ENCODE assay signal across 9 cellular contexts in the genomic region with DNA sequence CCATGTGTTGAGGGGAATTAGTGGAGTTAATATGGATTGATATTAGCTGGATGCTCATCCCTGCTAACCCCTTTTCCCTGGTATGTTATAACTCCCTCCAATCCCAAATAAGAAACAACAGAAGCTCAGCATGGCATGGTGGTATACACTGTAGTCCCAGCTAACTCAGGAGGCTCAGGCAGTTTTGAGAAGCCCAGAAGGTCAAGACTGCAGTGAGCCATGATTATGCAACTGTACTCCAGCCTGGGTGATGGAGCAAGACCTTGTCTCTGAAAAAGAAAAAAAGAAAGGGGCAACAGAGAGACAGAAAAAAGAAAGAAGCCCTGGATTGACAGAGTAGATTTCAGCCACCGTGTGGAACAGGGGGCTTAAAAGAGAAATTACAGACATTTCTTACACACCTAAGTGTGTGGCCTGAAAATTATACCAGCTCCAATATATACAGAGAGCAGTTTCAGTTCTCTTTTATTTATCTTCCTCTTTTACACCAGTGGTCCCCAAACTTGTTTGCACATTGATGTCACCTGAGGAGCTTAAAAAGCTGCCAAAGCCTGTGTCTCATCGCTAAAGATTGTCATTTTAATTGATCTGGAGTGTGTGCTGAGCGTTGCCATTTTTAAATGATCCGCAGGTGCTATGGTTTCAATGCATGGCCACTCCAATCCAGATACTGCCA.
DNase-seq lines count a peak whose midpoint lies in the region; ATAC-seq and TF ChIP-seq lines count a peak whose summit lies in the region.
"Had no signal": no experiment of that assay in that cellular context is flagged by ENCODE, and none has a peak within 500 bp of the region (broad histone marks: within the 10 kb centered on the region; RNA-seq: fewer than 3 reads in every experiment).

No MANE protein-coding gene starts in this region.

- no peaks in the 10 kb centered on the region for H3K9me3 ChIP-seq in smooth muscle cell (replicated peaks; ENCODE audit: low read depth)
- H3K9me3 ChIP-seq: left ventricle myocardium inferior had no signal

- TF ChIP-seq CTCF in activated B cell treated with CpG ODN at 0.5 μM for 24 hours (IDR thresholded peaks at IDR 0.05), result no peak
- TF ChIP-seq CTCF in smooth muscle cell (IDR thresholded peaks at IDR 0.05; ENCODE audit: borderline replicate concordance, insufficient read depth, poor library complexity, severe bottlenecking), result no peak

- H3K36me3 ChIP-seq in smooth muscle cell (ENCODE audit: low read depth), result no peaks in the 10 kb centered on the region
- H3K36me3 ChIP-seq: left ventricle myocardium inferior had no signal

- no peaks in the 10 kb centered on the region for H3K4me1 ChIP-seq in smooth muscle cell (ENCODE audit: low read depth)
- H3K4me1 ChIP-seq: left ventricle myocardium inferior had no signal

- no peaks in the 10 kb centered on the region for H3K27me3 ChIP-seq in smooth muscle cell (ENCODE audit: low read depth)

- ATAC-seq in GM18499 (IDR thresholded peaks at IDR 0.05; ENCODE audit: insufficient read depth, unreplicated experiment) (peak; percentile 99), GM21515 (IDR thresholded peaks at IDR 0.05; ENCODE audit: unreplicated experiment) (peak; percentile 99), HG03354 (IDR thresholded peaks at IDR 0.05; ENCODE audit: poor library complexity, severe bottlenecking, unreplicated experiment) (peak; percentile 97), activated B cell treated with CpG ODN at 0.5 μM for 24 hours (ENCODE audit: low read depth) (peak; percentile 94)

- H3F3A ChIP-seq in smooth muscle cell (ENCODE audit: low read depth), result no peaks in the 10 kb centered on the region

- H3K4me3 ChIP-seq in smooth muscle cell, result no peak overlapping the region
- H3K4me3 ChIP-seq: left ventricle myocardium inferior had no signal

- CTCF ChIA-PET in activated B cell treated with CpG ODN at 0.5 μM for 24 hours (lab: Charles Lee), result interaction anchor here (1.4 to 1.6 kb wide), 2 partner anchors 120 to 273 kb away, joined by 5 to 6 read pairs; a partner anchor contains a TSS

- H3K27ac Mint-ChIP-seq in activated B cell treated with CpG ODN at 0.5 μM for 24 hours, result peak overlapping the region; percentile 38

- H3K27me3 Mint-ChIP-seq in activated B cell treated with CpG ODN at 0.5 μM for 24 hours, result no peaks in the 10 kb centered on the region

- no peak overlapping the region for H3K4me3 Mint-ChIP-seq in activated B cell treated with CpG ODN at 0.5 μM for 24 hours

- H3K79me2 ChIP-seq in smooth muscle cell (ENCODE audit: low read depth), result no peaks in the 10 kb centered on the region

- DNase-seq in activated B cell treated with CpG ODN at 0.5 μM for 24 hours (no peak), NCI-H2196 (lab: John Stamatoyannopoulos, UW; ENCODE audit: unreplicated experiment) (no peak), smooth muscle cell (lab: John Stamatoyannopoulos, UW; ENCODE audit: unreplicated experiment) (no peak), G401 (ENCODE audit: low spot score) (no peak), COR-L47 (lab: John Stamatoyannopoulos, UW) (no peak)
- DNase-seq: left ventricle myocardium inferior had no signal

- no peaks in the 10 kb centered on the region for H4K20me1 ChIP-seq in smooth muscle cell (ENCODE audit: low read depth)

- POLR2A ChIA-PET in activated B cell treated with CpG ODN at 0.5 μM for 24 hours (lab: Charles Lee), result interaction anchor here (0.6 to 1.5 kb wide), 3 partner anchors 92 to 273 kb away, joined by 3 to 6 read pairs (median 3); a partner anchor contains a TSS

- H3K4me1 Mint-ChIP-seq in activated B cell treated with CpG ODN at 0.5 μM for 24 hours, result peaks cover 18% of the 10 kb centered on the region

- no peak overlapping the region for H3K4me2 ChIP-seq in smooth muscle cell

- H3K9ac ChIP-seq in smooth muscle cell (ENCODE audit: low read depth), result no peak overlapping the region

- H3K36me3 Mint-ChIP-seq in activated B cell treated with CpG ODN at 0.5 μM for 24 hours (ENCODE audit: low read depth), result no peaks in the 10 kb centered on the region

- in situ Hi-C loops in G401 (cut with HindIII; ENCODE audit: low sequenced_read_pairs), result no loop called here

- H2AFZ ChIP-seq in smooth muscle cell (ENCODE audit: low read depth), result no peak overlapping the region

- H3K9me3 Mint-ChIP-seq in activated B cell treated with CpG ODN at 0.5 μM for 24 hours, result no peaks in the 10 kb centered on the region

- intact Hi-C loops in activated B cell treated with CpG ODN at 0.5 μM for 24 hours (cut with micrococcal nuclease), result loop anchor here (2.0 kb wide), 1 partner anchor 121 kb away; no protein-coding TSS in a partner anchor

- 92% methylated on average over 4 of the region's 4 CpGs for WGBS in smooth muscle cell (ENCODE audit: low lambda C conversion rate)

- H3K27ac ChIP-seq in smooth muscle cell (ENCODE audit: low read depth), result no peak overlapping the region
- H3K27ac ChIP-seq: left ventricle myocardium inferior had no signal
